18 cellular contexts compared by ENCODE assay signal in the genomic region with DNA sequence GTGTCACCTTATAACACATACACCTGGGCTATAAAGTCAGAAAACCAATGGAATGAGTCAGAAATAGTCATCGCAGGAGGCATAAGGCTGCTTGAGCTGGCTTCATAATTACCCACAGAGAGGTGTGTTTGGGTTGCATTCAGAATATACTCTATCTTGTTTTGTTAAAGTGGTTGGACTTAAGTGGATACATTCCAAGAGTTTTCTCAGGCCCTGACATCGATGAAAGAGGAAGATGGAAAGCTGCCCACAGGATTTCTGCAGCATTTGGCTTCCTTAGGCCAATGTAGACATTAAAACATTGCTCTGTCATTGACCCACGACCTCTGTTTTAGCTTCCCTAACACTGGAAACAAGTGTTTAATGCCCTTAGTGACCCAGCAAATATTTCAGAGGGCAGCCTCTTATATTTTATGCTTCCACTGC. TPM values are rescaled to one million over a fixed set of nuclear protein-coding genes. Genes with fewer than 3 reads are reported as not detected.
A peak's percentile ranks its signal among the peaks of the same experiment; 100 is the strongest.
DNase-seq lines count a peak whose midpoint lies in the region; ATAC-seq and TF ChIP-seq lines count a peak whose summit lies in the region.
"Had no signal": no experiment of that assay in that cellular context is flagged by ENCODE, and none has a peak within 500 bp of the region (broad histone marks: within the 10 kb centered on the region; RNA-seq: fewer than 3 reads in every experiment).

No MANE protein-coding gene starts in this region.

- H3K27ac Mint-ChIP-seq in MCF 10A (ENCODE audit: low read depth, unreplicated experiment): peak overlapping the region; percentile 75
- no peak overlapping the region for H3K27ac Mint-ChIP-seq in activated T-helper 17 cell treated with anti-CD3 and anti-CD28 coated beads, Interleukin-2, amount 50 U/mL, for 72 hours
- H3K27ac Mint-ChIP-seq: activated CD4-positive, alpha-beta T cell treated with anti-CD3 and anti-CD28 coated beads for 36 hours; CD8-positive, alpha-beta T cell; nephron progenitor cell; T-helper 1 cell treated with Interleukin-12 subunit alpha and Interleukin-12 subunit beta and Interleukin-4 antibody, amounts not matched to agents 30 μg/mL and 1 μg/mL, for 36 hours had no signal

- TF ChIP-seq CTCF in MCF 10A (IDR thresholded peaks at IDR 0.05; ENCODE audit: unreplicated experiment) (no peak), breast epithelium (IDR thresholded peaks at IDR 0.05) (no peak), fibroblast of mammary gland (conservative IDR thresholded peaks at IDR 0.05; ENCODE audit: control insufficient read depth, insufficient read depth, low read depth, low read length) (no peak), vagina (IDR thresholded peaks at IDR 0.05) (no peak)

- H3K9me3 Mint-ChIP-seq in MCF 10A (ENCODE audit: unreplicated experiment): no peaks in the 10 kb centered on the region
- no peaks in the 10 kb centered on the region for H3K9me3 Mint-ChIP-seq in activated T-helper 17 cell treated with anti-CD3 and anti-CD28 coated beads, Interleukin-2, amount 50 U/mL, for 72 hours
- H3K9me3 Mint-ChIP-seq: CD8-positive, alpha-beta T cell; nephron progenitor cell; T-helper 1 cell treated with Interleukin-12 subunit alpha and Interleukin-12 subunit beta and Interleukin-4 antibody, amounts not matched to agents 30 μg/mL and 1 μg/mL, for 36 hours had no signal

- no TSS peak for BruUV-seq in MCF 10A (replicated peaks; lab: Mats Ljungman, UMichigan)

- peaks cover 11% of the 10 kb centered on the region for H3K36me3 Mint-ChIP-seq in MCF 10A (ENCODE audit: insufficient read depth, unreplicated experiment)
- H3K36me3 Mint-ChIP-seq in activated T-helper 17 cell treated with anti-CD3 and anti-CD28 coated beads, Interleukin-2, amount 50 U/mL, for 72 hours (ENCODE audit: low read depth): peaks cover 8% of the 10 kb centered on the region
- H3K36me3 Mint-ChIP-seq: CD8-positive, alpha-beta T cell had no signal

- H3K27me3 Mint-ChIP-seq in MCF 10A (ENCODE audit: insufficient read depth, unreplicated experiment): no peaks in the 10 kb centered on the region
- peaks cover 10% of the 10 kb centered on the region for H3K27me3 Mint-ChIP-seq in activated T-helper 17 cell treated with anti-CD3 and anti-CD28 coated beads, Interleukin-2, amount 50 U/mL, for 72 hours
- H3K27me3 Mint-ChIP-seq: activated naive CD8-positive, alpha-beta T cell had no signal

- POLR2A ChIA-PET in MCF 10A (lab: Yijun Ruan, JAX): interaction anchor here (0.5 to 12.2 kb wide), 9 partner anchors 19 to 317 kb away, joined by 3 to 271 read pairs (median 3); partner anchors contain the start of genes BCL10 and C1orf52

- H3K4me1 Mint-ChIP-seq in MCF 10A (ENCODE audit: insufficient read depth, unreplicated experiment): peaks cover 38% of the 10 kb centered on the region
- peaks cover 21% of the 10 kb centered on the region for H3K4me1 Mint-ChIP-seq in activated T-helper 17 cell treated with anti-CD3 and anti-CD28 coated beads, Interleukin-2, amount 50 U/mL, for 72 hours

- intact Hi-C loops in MCF 10A (cut with micrococcal nuclease): no loop called here
- intact Hi-C loops in breast epithelium (cut with DNase I; ENCODE audit: low total_unique reads): no loop called here
- intact Hi-C loops in vagina (cut with DNase I): no loop called here

- CTCF ChIA-PET in MCF 10A (lab: Yijun Ruan, JAX): interaction anchor here (0.5 to 1.7 kb wide), 5 partner anchors 15 to 97 kb away, joined by 3 to 6 read pairs (median 3); partner anchors contain the start of gene C1orf52

- H3K4me1 ChIP-seq in breast epithelium (no peaks in the 10 kb centered on the region), vagina (peaks cover 27% of the 10 kb centered on the region)

- peak; percentile 30 for ATAC-seq in activated T-helper 17 cell treated with anti-CD3 and anti-CD28 coated beads, Interleukin-2, amount 50 U/mL, for 72 hours (replicated peaks)
- ATAC-seq: activated CD4-positive, alpha-beta T cell treated with anti-CD3 and anti-CD28 coated beads for 36 hours; CD8-positive, alpha-beta T cell had no signal

- DNase-seq in MCF 10A (ENCODE audit: unreplicated experiment) (peak; percentile 72), breast epithelium (ENCODE audit: low spot score in 2 of 2) (no peak), fibroblast of mammary gland (ENCODE audit: low read depth) (peak; percentile 49), vagina (ENCODE audit: extremely low spot score in 2 of 2) (peak in 1 of 2 donors; percentile 34), H7 (no peak)
- no peak for DNase-seq in stimulated activated CD4-positive, alpha-beta T cell treated with anti-CD3 and anti-CD28 coated beads, Interleukin-2, amount 100 ng/mL, for 48 hours
- DNase-seq in activated naive CD4-positive, alpha-beta T cell (lab: John Stamatoyannopoulos, UW): no peak
- DNase-seq: activated CD4-positive, alpha-beta T cell treated with anti-CD3 and anti-CD28 coated beads for 36 hours; CD8-positive, alpha-beta T cell; erythroblast; Karpas-422; NCI-H187; NCI-H526; nephron progenitor cell; retina had no signal

- TF ChIP-seq POLR2A in breast epithelium (IDR thresholded peaks at IDR 0.05): no peak
- TF ChIP-seq POLR2A in vagina (IDR thresholded peaks at IDR 0.05): no peak

- H3K4me3 Mint-ChIP-seq in MCF 10A (ENCODE audit: unreplicated experiment): no peak overlapping the region
- H3K4me3 Mint-ChIP-seq in activated T-helper 17 cell treated with anti-CD3 and anti-CD28 coated beads, Interleukin-2, amount 50 U/mL, for 72 hours: no peak overlapping the region
- H3K4me3 Mint-ChIP-seq: activated CD4-positive, alpha-beta T cell treated with anti-CD3 and anti-CD28 coated beads for 36 hours; activated naive CD8-positive, alpha-beta T cell; CD8-positive, alpha-beta T cell; nephron progenitor cell; T-helper 1 cell treated with Interleukin-12 subunit alpha and Interleukin-12 subunit beta and Interleukin-4 antibody, amounts not matched to agents 30 μg/mL and 1 μg/mL, for 36 hours had no signal

- H3K27me3 ChIP-seq in breast epithelium (no peaks in the 10 kb centered on the region), vagina (no peaks in the 10 kb centered on the region), H7 (ENCODE audit: control insufficient read depth, insufficient read depth, low read length) (no peaks in the 10 kb centered on the region)

- H3K4me3 ChIP-seq in breast epithelium (no peak overlapping the region), fibroblast of mammary gland (ENCODE audit: control insufficient read depth, low read depth, low read length) (no peak overlapping the region), vagina (no peak overlapping the region), H7 (ENCODE audit: insufficient read depth, low read depth, low read length) (no peak overlapping the region)

- H3K27ac ChIP-seq in breast epithelium (peak overlapping the region in 1 of 2 donors; percentile 30), vagina (peak overlapping the region; percentile 39)

- no peaks in the 10 kb centered on the region for H3K36me3 ChIP-seq in breast epithelium
- no peaks in the 10 kb centered on the region for H3K36me3 ChIP-seq in vagina
- no peaks in the 10 kb centered on the region for H3K36me3 ChIP-seq in H7 (replicated peaks; ENCODE audit: control insufficient read depth, insufficient read depth, low read length)

- H3K9me3 ChIP-seq in breast epithelium: no peaks in the 10 kb centered on the region
- H3K9me3 ChIP-seq in vagina: no peaks in the 10 kb centered on the region

RNA-seq across cellular contexts. Expression of gene BCL10, which starts 18.6 kb away (rescaled TPM):
- 43.9 and 55.8 TPM in 2 replicates for total RNA-seq in MCF 10A (2022)
- total RNA-seq in breast epithelium: 10 to 100 TPM; 16.5 to 23.6 (median 17.7) TPM
- total RNA-seq in activated T-helper 17 cell treated with anti-CD3 and anti-CD28 coated beads, Interleukin-2, amount 50 U/mL, for 72 hours: 10 to 100 TPM; 28.3 to 63.7 TPM
- 12.3 TPM for total RNA-seq in vagina
- 23.0 and 26.3 TPM in 2 replicates for total RNA-seq in H7 (2014; rRNA removed; shearing (Covaris generic))

RNA-seq across cellular contexts. Expression of gene C1orf52, which starts 35.6 kb away (rescaled TPM):
- total RNA-seq in MCF 10A (2022) (29.6 and 31.7 TPM in 2 replicates), breast epithelium (10 to 100 TPM; 11.6 to 21.6 (median 15.0) TPM), vagina (13.0 TPM)
- total RNA-seq in activated T-helper 17 cell treated with anti-CD3 and anti-CD28 coated beads, Interleukin-2, amount 50 U/mL, for 72 hours: 10 to 100 TPM; 16.9 to 19.1 TPM
- 38.9 and 51.0 TPM in 2 replicates for total RNA-seq in H7 (2014; rRNA removed; shearing (Covaris generic))

Comparison
In these comparisons a context has a peak if more than half of its experiments do, and no peak if none do; other contexts are left out.
1. DNase-seq: peak in MCF 10A (single experiment) and fibroblast of mammary gland (single experiment); none in breast epithelium (0 of 2), stimulated activated CD4-positive, alpha-beta T cell treated with anti-CD3 and anti-CD28 coated beads, Interleukin-2, amount 100 ng/mL, for 48 hours (0 of 2), H7 (single experiment) and activated naive CD4-positive, alpha-beta T cell (0 of 4).